10 cellular contexts compared by ENCODE assay signal in the genomic region with DNA sequence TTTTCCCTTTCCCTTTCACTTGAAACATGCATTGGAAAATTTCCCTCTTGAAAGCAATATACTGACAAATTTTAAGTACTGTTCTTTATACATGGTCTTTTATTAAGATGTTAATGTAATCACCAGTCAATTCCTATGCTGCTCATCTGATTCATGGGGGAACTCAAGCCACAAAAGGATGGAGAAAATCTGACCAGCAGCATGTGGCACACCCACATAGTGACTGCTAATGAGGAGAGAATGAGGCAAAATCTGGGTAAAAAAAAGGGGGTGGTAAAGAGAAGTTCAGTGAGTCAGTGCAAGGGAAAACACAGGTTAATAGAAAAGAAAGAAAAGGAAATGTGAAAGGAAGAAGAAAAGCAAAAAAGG. TPM values are rescaled to one million over a fixed set of nuclear protein-coding genes. Genes with fewer than 3 reads are reported as not detected.
DNase-seq lines count a peak whose midpoint lies in the region; ATAC-seq, FAIRE-seq and TF ChIP-seq lines count a peak whose summit lies in the region.
"Had no signal": no experiment of that assay in that cellular context is flagged by ENCODE, and none has a peak within 500 bp of the region (broad histone marks: within the 10 kb centered on the region; RNA-seq: fewer than 3 reads in every experiment).

No MANE protein-coding gene starts in this region.

- H3K27me3 ChIP-seq in HepG2 (ENCODE audit: control insufficient read depth in 1 of 2, insufficient read depth in 2 of 2, low read length in 2 of 2) (no peaks in the 10 kb centered on the region; a peak in 1 of 5 replicates), thyroid gland (no peaks in the 10 kb centered on the region)

- peak overlapping the region; percentile 89 for H3K4me2 ChIP-seq in HepG2 (ENCODE audit: low read depth, low read length)

- no peak for DNase-seq in activated T-cell treated with anti-CD3 and anti-CD28 coated beads, Interleukin-2, amount 50 U/mL, for 24 hours
- DNase-seq in activated T-cell treated with anti-CD3 and anti-CD28 coated beads, Interleukin-2, amount 50 U/mL, for 1 hour = no peak
- DNase-seq in activated CD4-positive, alpha-beta memory T cell treated with anti-CD3 and anti-CD28 coated beads, Interleukin-2, amount 10 ng/mL, durations not matched to agents 7 days and 5 days = no peak
- no peak for DNase-seq in HepG2 (ENCODE audit: low spot score)
- DNase-seq in thyroid gland = no peak
- DNase-seq in stimulated activated CD4-positive, alpha-beta T cell treated with anti-CD3 and anti-CD28 coated beads, Interleukin-2, amount 100 ng/mL, for 48 hours = no peak
- DNase-seq in NCI-H1436 (lab: John Stamatoyannopoulos, UW) = no peak
- no peak for DNase-seq in COLO829 (ENCODE audit: low spot score)
- DNase-seq: NCI-H1417 treated with DMSO at 0.1 percent for 48 hours had no signal

- H3K36me3 ChIP-seq in HepG2 (replicated peaks in 1 of 2; ENCODE audit: control insufficient read depth in 1 of 2, insufficient read depth in 2 of 2, low read length in 2 of 2) (peaks cover 1 to 7% of the 10 kb centered on the region in 2 experiments; a peak in 1 of 5 replicates), thyroid gland (no peaks in the 10 kb centered on the region)

- no peak for TF ChIP-seq CTCF in HepG2 (CRISPR knock-in tag; IDR thresholded peaks at IDR 0.05)
- TF ChIP-seq CTCF in thyroid gland (IDR thresholded peaks at IDR 0.05) = no peak

- intact Hi-C loops in HepG2 (cut with micrococcal nuclease; ENCODE audit: unreplicated experiment) = no loop called here
- intact Hi-C loops in thyroid gland (cut with DNase I) = no loop called here

- peaks cover 87% of the 10 kb centered on the region for H3K4me1 ChIP-seq in HepG2 (ENCODE audit: insufficient read depth, low read length)
- peaks cover 26 to 59% of the 10 kb centered on the region in 2 donors for H3K4me1 ChIP-seq in thyroid gland

- peaks cover 4% of the 10 kb centered on the region for H3K36me3 Mint-ChIP-seq in activated T-cell treated with anti-CD3 and anti-CD28 coated beads, Interleukin-2, amount 50 U/mL, for 24 hours (ENCODE audit: low read depth)
- H3K36me3 Mint-ChIP-seq in activated CD4-positive, alpha-beta memory T cell treated with anti-CD3 and anti-CD28 coated beads, Interleukin-2, amount 10 ng/mL, durations not matched to agents 7 days and 5 days (ENCODE audit: low read depth) = peaks cover 33% of the 10 kb centered on the region

- TF ChIP-seq POLR2A in HepG2 (IDR thresholded peaks at IDR 0.05; ENCODE audit: insufficient read depth in 1 of 2, low read depth in 2 of 2, low read length in 2 of 2) (no peak), thyroid gland (IDR thresholded peaks at IDR 0.05) (no peak)

- POLR2A ChIA-PET in activated CD4-positive, alpha-beta memory T cell treated with anti-CD3 and anti-CD28 coated beads, Interleukin-2, amount 10 ng/mL, durations not matched to agents 7 days and 5 days (lab: Charles Lee) = interaction anchor here (1.0 to 10.7 kb wide), 7 partner anchors 9 to 72 kb away, joined by 3 to 126 read pairs (median 8); a partner anchor contains a TSS
- POLR2A ChIA-PET in HepG2 (lab: Yijun Ruan, JAX) = interaction anchor here (1.8 to 5.0 kb wide), 3 partner anchors 12 to 72 kb away, joined by 10 to 57 read pairs (median 11); a partner anchor contains a TSS

- no peak for FAIRE-seq in HepG2 (lab: Jason Lieb, UNC)

- no peak for TF ChIP-seq RAD21 in HepG2 (CRISPR knock-in tag; IDR thresholded peaks at IDR 0.05)

- no peak overlapping the region for H2AFZ ChIP-seq in HepG2 (ENCODE audit: low read length)

- TF ChIP-seq EP300 in HepG2 (IDR thresholded peaks at IDR 0.05; ENCODE audit: low read depth in 2 of 2, low read length in 2 of 2) (no peak), HepG2 (CRISPR knock-in tag; IDR thresholded peaks at IDR 0.05; ENCODE audit: borderline replicate concordance) (no peak)

- no peaks in the 10 kb centered on the region for H3K27me3 Mint-ChIP-seq in activated T-cell treated with anti-CD3 and anti-CD28 coated beads, Interleukin-2, amount 50 U/mL, for 24 hours
- H3K27me3 Mint-ChIP-seq in activated CD4-positive, alpha-beta memory T cell treated with anti-CD3 and anti-CD28 coated beads, Interleukin-2, amount 10 ng/mL, durations not matched to agents 7 days and 5 days = no peaks in the 10 kb centered on the region
- H3K27me3 Mint-ChIP-seq: type B pancreatic cell had no signal

- no peaks in the 10 kb centered on the region for H3K9me3 Mint-ChIP-seq in activated T-cell treated with anti-CD3 and anti-CD28 coated beads, Interleukin-2, amount 50 U/mL, for 24 hours
- no peaks in the 10 kb centered on the region for H3K9me3 Mint-ChIP-seq in activated CD4-positive, alpha-beta memory T cell treated with anti-CD3 and anti-CD28 coated beads, Interleukin-2, amount 10 ng/mL, durations not matched to agents 7 days and 5 days
- H3K9me3 Mint-ChIP-seq: type B pancreatic cell had no signal

- peak overlapping the region; percentile 32 to 50 (median 38); a peak in 5 of 6 replicates for H3K4me3 ChIP-seq in HepG2 (replicated peaks in 1 of 3; ENCODE audit: insufficient read depth in 1 of 3, low read depth in 2 of 3, low read length in 3 of 3)
- no peak overlapping the region for H3K4me3 ChIP-seq in thyroid gland (replicated peaks in 1 of 3)

- H3K27ac Mint-ChIP-seq in activated T-cell treated with anti-CD3 and anti-CD28 coated beads, Interleukin-2, amount 50 U/mL, for 24 hours = peak overlapping the region; percentile 77
- H3K27ac Mint-ChIP-seq in activated CD4-positive, alpha-beta memory T cell treated with anti-CD3 and anti-CD28 coated beads, Interleukin-2, amount 10 ng/mL, durations not matched to agents 7 days and 5 days = peak overlapping the region; percentile 88
- H3K27ac Mint-ChIP-seq: type B pancreatic cell had no signal

- in situ Hi-C loops in HepG2 (cut with HindIII; ENCODE audit: extremely low pct_ligation_motif_present, low pct_unique_long_range_greater_than_20kb) = no loop called here

- H3K4me1 Mint-ChIP-seq in activated T-cell treated with anti-CD3 and anti-CD28 coated beads, Interleukin-2, amount 50 U/mL, for 24 hours (ENCODE audit: low read depth) = peaks cover 71% of the 10 kb centered on the region
- H3K4me1 Mint-ChIP-seq in activated CD4-positive, alpha-beta memory T cell treated with anti-CD3 and anti-CD28 coated beads, Interleukin-2, amount 10 ng/mL, durations not matched to agents 7 days and 5 days = peaks cover 58% of the 10 kb centered on the region

- H3K9me3 ChIP-seq in HepG2 (ENCODE audit: low read length) = no peaks in the 10 kb centered on the region
- H3K9me3 ChIP-seq in thyroid gland = no peaks in the 10 kb centered on the region

- peak overlapping the region; percentile 5 for H3K4me3 Mint-ChIP-seq in activated T-cell treated with anti-CD3 and anti-CD28 coated beads, Interleukin-2, amount 50 U/mL, for 24 hours
- peak overlapping the region; percentile 42 for H3K4me3 Mint-ChIP-seq in activated CD4-positive, alpha-beta memory T cell treated with anti-CD3 and anti-CD28 coated beads, Interleukin-2, amount 10 ng/mL, durations not matched to agents 7 days and 5 days
- H3K4me3 Mint-ChIP-seq: type B pancreatic cell had no signal

- no peak for ATAC-seq in HepG2

- peak overlapping the region; percentile 93 for H3K27ac ChIP-seq in HepG2 (ENCODE audit: extremely low read length, insufficient read depth, low read length)
- peak overlapping the region; percentile 53 to 68 (median 67) for H3K27ac ChIP-seq in thyroid gland

- H3K79me2 ChIP-seq in HepG2 (ENCODE audit: insufficient read depth, low read length) = peaks cover 68% of the 10 kb centered on the region

- H4K20me1 ChIP-seq in HepG2 (ENCODE audit: insufficient read depth, low read length) = no peaks in the 10 kb centered on the region

- H3K9ac ChIP-seq in HepG2 (ENCODE audit: insufficient read depth, low read depth, low read length) = peak overlapping the region; percentile 73

- BruUV-seq in HepG2 (replicated peaks; lab: Mats Ljungman, UMichigan) = no TSS peak

- CTCF ChIA-PET in activated CD4-positive, alpha-beta memory T cell treated with anti-CD3 and anti-CD28 coated beads, Interleukin-2, amount 10 ng/mL, durations not matched to agents 7 days and 5 days (lab: Charles Lee) = interaction anchor here (1.1 to 4.4 kb wide), 3 partner anchors 30 to 68 kb away, joined by 3 to 15 read pairs (median 4); a partner anchor contains a TSS
- CTCF ChIA-PET in HepG2 (lab: Yijun Ruan, JAX; ENCODE audit: low intra/inter-chr PET ratio, low total read pairs) = no interaction called here

RNA-seq across cellular contexts. Expression of a gene that starts 11.3 kb away (rescaled TPM):
- total RNA-seq in activated CD4-positive, alpha-beta memory T cell treated with anti-CD3 and anti-CD28 coated beads, Interleukin-2, amount 10 ng/mL, durations not matched to agents 7 days and 5 days = 10 to 100 TPM; 47.3 to 53.9 TPM
- total RNA-seq in HepG2 (2016; rRNA removed; fragmentation: Illumina TruSeq; extraction: Trizol) (24.3 and 36.7 TPM in 2 replicates), thyroid gland (100 to 1,000 TPM in 2 of 4 donors, 10 to 100 TPM in 2; 51.1 to 145 (median 96.1) TPM)
- total RNA-seq in HepG2 (2016; cell fraction: cytosol; rRNA removed; fragmentation: Illumina TruSeq; extraction: Trizol; ENCODE audit: low read depth) = 11.0 and 13.7 TPM in 2 replicates
- total RNA-seq in HepG2 (2016; cell fraction: insoluble cytoplasmic fraction; rRNA removed; fragmentation: Illumina TruSeq; extraction: Trizol) = 22.7 and 31.6 TPM in 2 replicates
- total RNA-seq in HepG2 (2016; cell fraction: membrane; rRNA removed; fragmentation: Illumina TruSeq; extraction: Trizol) = 39.1 and 40.3 TPM in 2 replicates
- 13.3 and 16.7 TPM in 2 replicates for total RNA-seq in HepG2 (2016; cell fraction: nucleus; rRNA removed; fragmentation: Illumina TruSeq; extraction: Trizol)
- polyA plus RNA-seq in HepG2 (2011; rRNA removed) = 45.0 and 48.6 TPM in 2 replicates
- polyA plus RNA-seq in HepG2 (2011; cell fraction: cytosol; rRNA removed) = 37.7 and 39.6 TPM in 2 replicates
- 15.8 and 19.4 TPM in 2 replicates for polyA plus RNA-seq in HepG2 (2011; cell fraction: nucleus; rRNA removed)
- polyA plus RNA-seq in HepG2 (2012) = 25.0 and 25.8 TPM in 2 replicates
- 11.2 and 16.3 TPM in 2 replicates for polyA plus RNA-seq in HepG2 (2016; cell fraction: cytosol; fragmentation: Illumina TruSeq; extraction: Trizol; ENCODE audit: low read depth)
- 27.5 and 31.8 TPM in 2 replicates for polyA plus RNA-seq in HepG2 (2016; cell fraction: insoluble cytoplasmic fraction; fragmentation: Illumina TruSeq; extraction: Trizol; ENCODE audit: low read depth)
- polyA plus RNA-seq in HepG2 (2016; cell fraction: membrane; fragmentation: Illumina TruSeq; extraction: Trizol; ENCODE audit: low read depth) = 21.0 and 25.2 TPM in 2 replicates
- polyA plus RNA-seq in HepG2 (2016; cell fraction: nucleus; fragmentation: Illumina TruSeq; extraction: Trizol; ENCODE audit: insufficient read depth, low read depth) = 21.9 and 23.1 TPM in 2 replicates
- 73.6 and 201 TPM in 2 replicates for polyA minus RNA-seq in HepG2 (2011; rRNA and poly(A)+ RNA removed; ENCODE audit: low replicate concordance)
- polyA minus RNA-seq in HepG2 (2011; cell fraction: cytosol; rRNA and poly(A)+ RNA removed) = 42.6 and 53.0 TPM in 2 replicates
- polyA minus RNA-seq in HepG2 (2011; cell fraction: nucleus; rRNA and poly(A)+ RNA removed) = 26.3 and 29.8 TPM in 2 replicates

Comparison
In these comparisons a context has a peak if more than half of its experiments do, and no peak if none do; other contexts are left out.
1. H3K4me3 ChIP-seq: peak in HepG2 (3 of 3); none in thyroid gland (0 of 3).